Comparison of ENCODE assay signal across 11 cellular contexts in genomic region chr5:67267522-67268232, GRCh38.
A peak's percentile ranks its signal among the peaks of the same experiment; 100 is the strongest.
DNase-seq lines count a peak whose midpoint lies in the region; ATAC-seq and TF ChIP-seq lines count a peak whose summit lies in the region.
"Had no signal": no experiment of that assay in that cellular context is flagged by ENCODE, and none has a peak within 500 bp of the region (broad histone marks: within the 10 kb centered on the region; RNA-seq: fewer than 3 reads in every experiment).

No MANE protein-coding gene starts in this region.

- H3K27me3 ChIP-seq in SJCRH30 = no peaks in the 10 kb centered on the region; the same call in 1 of the 2 replicates
- H3K27me3 ChIP-seq in esophagus (ENCODE audit: control insufficient read depth in 1 of 2, insufficient read depth in 2 of 2, low read length in 2 of 2) = no peaks in the 10 kb centered on the region
- no peaks in the 10 kb centered on the region for H3K27me3 ChIP-seq in thoracic aorta (replicated peaks; ENCODE audit: insufficient read depth)
- no peaks in the 10 kb centered on the region for H3K27me3 ChIP-seq in HAP-1 (ENCODE audit: low read depth)

- 32 to 33% methylated on average over 7 of the region's 7 CpGs for WGBS in esophagus, 2 donors

- no peak overlapping the region for H3K27ac ChIP-seq in SJCRH30
- H3K27ac ChIP-seq in esophagus (ENCODE audit: low read depth in 2 of 2, low read length in 1 of 2) = peak overlapping the region; percentile 95
- peak overlapping the region; percentile 92 to 97 for H3K27ac ChIP-seq in thoracic aorta

- no peaks in the 10 kb centered on the region for H3K9me3 ChIP-seq in SJCRH30 (replicated peaks)
- no peaks in the 10 kb centered on the region for H3K9me3 ChIP-seq in esophagus (ENCODE audit: control insufficient read depth in 2 of 2, insufficient read depth in 1 of 2, low read depth in 1 of 2, low read length in 1 of 2)
- H3K9me3 ChIP-seq in mucosa of descending colon = no peaks in the 10 kb centered on the region
- H3K9me3 ChIP-seq in thoracic aorta = no peaks in the 10 kb centered on the region
- no peaks in the 10 kb centered on the region for H3K9me3 ChIP-seq in HAP-1

- H3K4me3 ChIP-seq in SJCRH30 (no peak overlapping the region), esophagus (ENCODE audit: low read depth in 1 of 2, low read length in 2 of 2) (no peak overlapping the region), mucosa of descending colon (no peak overlapping the region), thoracic aorta (peak overlapping the region; percentile 32), HAP-1 (no peak overlapping the region)

- peak; percentile 13 for ATAC-seq in mucosa of descending colon
- ATAC-seq in thoracic aorta (ENCODE audit: insufficient number of reproducible peaks, low FRiP score, low read depth) = no peak
- no peak for ATAC-seq in HG03439 (IDR thresholded peaks at IDR 0.05; ENCODE audit: unreplicated experiment)

- H3K36me3 ChIP-seq in SJCRH30 = no peaks in the 10 kb centered on the region
- no peaks in the 10 kb centered on the region for H3K36me3 ChIP-seq in esophagus (ENCODE audit: control insufficient read depth in 2 of 2, insufficient read depth in 2 of 2, low read length in 1 of 2)
- H3K36me3 ChIP-seq in mucosa of descending colon (ENCODE audit: low read depth) = no peaks in the 10 kb centered on the region
- H3K36me3 ChIP-seq in thoracic aorta = no peaks in the 10 kb centered on the region
- no peaks in the 10 kb centered on the region for H3K36me3 ChIP-seq in HAP-1 (replicated peaks)

- DNase-seq in SJCRH30 (peak; percentile 12 to 47), mucosa of descending colon (peak in 1 of 3 donors; percentile 33), thoracic aorta (ENCODE audit: low spot score) (no peak), activated T-cell treated with anti-CD3 and anti-CD28 coated beads for 4 hours (no peak), HAP-1 (ENCODE audit: low spot score in 2 of 2) (no peak)
- DNase-seq in activated CD4-positive, alpha-beta T cell treated with anti-CD3 and anti-CD28 coated beads, Interleukin-2, amount 50 U/mL, for 48 hours = no peak
- DNase-seq: activated naive CD4-positive, alpha-beta T cell treated with Interleukin-2 at 50 U/mL for 16 hours; NCI-H1048; stimulated activated CD4-positive, alpha-beta T cell treated with anti-CD3 and anti-CD28 coated beads, Interleukin-4, amount 100 ng/mL, for 4 hours had no signal

- TF ChIP-seq CTCF in mucosa of descending colon (IDR thresholded peaks at IDR 0.05) (no peak), thoracic aorta (IDR thresholded peaks at IDR 0.05) (no peak)

- in situ Hi-C loops in HAP-1 (cut with MboI; ENCODE audit: low sequenced_read_pairs) = no loop called here

- intact Hi-C loops in mucosa of descending colon (cut with DNase I, micrococcal nuclease) = no loop called here

- peaks cover 4% of the 10 kb centered on the region for H3K4me1 ChIP-seq in SJCRH30
- H3K4me1 ChIP-seq in esophagus (ENCODE audit: control insufficient read depth in 2 of 2, insufficient read depth in 2 of 2, low read length in 1 of 2) = peaks cover 0 to 14% of the 10 kb centered on the region in 2 donors
- H3K4me1 ChIP-seq in mucosa of descending colon (ENCODE audit: low read depth) = peaks cover 21% of the 10 kb centered on the region
- H3K4me1 ChIP-seq in thoracic aorta (ENCODE audit: control insufficient read depth in 1 of 2, low read depth in 2 of 2) = peaks cover 24 to 37% of the 10 kb centered on the region in 2 donors
- no peaks in the 10 kb centered on the region for H3K4me1 ChIP-seq in HAP-1

Comparison
In these comparisons a context has a peak if more than half of its experiments do, and no peak if none do; other contexts are left out.
1. DNase-seq: peak in SJCRH30 (2 of 2); none in thoracic aorta (single experiment), activated T-cell treated with anti-CD3 and anti-CD28 coated beads for 4 hours (single experiment), HAP-1 (0 of 2) and activated CD4-positive, alpha-beta T cell treated with anti-CD3 and anti-CD28 coated beads, Interleukin-2, amount 50 U/mL, for 48 hours (0 of 2).